In genomic region chr9:100229561-100229960, GRCh38 we compare ENCODE assay signal across 15 cellular contexts.
"Had no signal": no experiment of that assay in that cellular context is flagged by ENCODE, and none has a peak within 500 bp of the region (broad histone marks: within the 10 kb centered on the region; RNA-seq: fewer than 3 reads in every experiment).

No MANE protein-coding gene starts in this region.

- H3K9me3 ChIP-seq: colonic mucosa, ovary, thoracic aorta had no signal

- H3K4me2 ChIP-seq: hepatocyte, smooth muscle cell had no signal

- H3K36me3 ChIP-seq: colonic mucosa, ovary had no signal

- ATAC-seq: left cardiac atrium; naive thymus-derived CD8-positive, alpha-beta T cell; sciatic nerve; stimulated activated effector memory CD8-positive, alpha-beta T cell treated with anti-CD3 and anti-CD28 coated beads, Interleukin-12 subunit alpha, Interleukin-12 subunit beta, amount 100 ng/mL, for 72 hours had no signal

- DNase-seq: activated CD4-positive, CD25-positive, alpha-beta regulatory T cell treated with anti-CD3 and anti-CD28 coated beads, Interleukin-2, amount 50 U/mL, for 72 hours; activated gamma-delta T cell; colonic mucosa; left cardiac atrium; naive thymus-derived CD8-positive, alpha-beta T cell; ovary; stimulated activated CD4-positive, alpha-beta T cell treated with anti-CD3 and anti-CD28 coated beads, Interleukin-4, amount 100 ng/mL, for 24 hours had no signal

- H3K4me3 ChIP-seq: ascending aorta, colonic mucosa, hepatocyte, ovary, smooth muscle cell, thoracic aorta had no signal

- H3K79me2 ChIP-seq: hepatocyte had no signal

- H3K27ac ChIP-seq: ascending aorta, colonic mucosa, foreskin keratinocyte, hepatocyte, ovary, thoracic aorta, VCaP had no signal

- H3K27me3 ChIP-seq: ascending aorta, colonic mucosa, foreskin keratinocyte, hepatocyte, ovary had no signal

- H2AFZ ChIP-seq: hepatocyte had no signal

- H3K4me1 ChIP-seq: ascending aorta, colonic mucosa, foreskin keratinocyte had no signal
